ENCODE assay signal across 12 cellular contexts in the genomic region with DNA sequence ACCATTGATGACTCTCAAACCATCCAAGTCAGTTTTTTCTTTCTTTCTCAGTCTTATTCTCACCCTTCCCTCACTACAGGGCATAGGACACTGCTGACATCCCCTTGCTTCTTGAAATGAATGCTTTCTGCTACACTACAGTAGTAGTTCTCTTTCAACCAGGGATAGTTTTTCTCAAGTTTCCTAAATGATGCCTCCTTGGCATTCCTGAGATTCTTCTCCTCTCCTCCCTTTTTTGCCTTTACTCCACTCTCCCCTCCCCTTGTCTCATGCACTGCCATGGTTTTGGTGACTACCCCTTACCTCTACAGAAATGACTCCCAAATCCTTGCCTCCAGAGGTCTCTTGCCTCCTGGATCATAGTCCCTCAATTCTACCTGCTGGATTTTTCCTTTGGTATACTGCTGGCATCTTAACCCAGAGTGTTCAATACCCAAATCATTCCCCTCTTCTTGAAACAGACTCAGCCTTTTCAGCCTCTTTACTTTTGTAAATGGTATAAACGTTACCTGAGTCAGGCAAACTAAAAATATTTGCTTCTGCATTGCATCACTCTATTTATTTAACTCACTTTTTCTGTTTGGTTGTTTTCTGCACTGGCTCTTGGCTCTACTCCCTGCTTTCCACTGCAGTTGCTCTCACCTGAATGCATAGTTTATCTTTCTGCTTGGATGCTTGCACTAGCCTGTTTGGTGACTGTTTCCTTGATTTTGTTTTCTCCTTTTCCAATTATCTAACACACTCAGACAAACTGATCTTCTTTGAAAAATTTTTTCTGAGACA.
"Had no signal": no experiment of that assay in that cellular context is flagged by ENCODE, and none has a peak within 500 bp of the region (broad histone marks: within the 10 kb centered on the region; RNA-seq: fewer than 3 reads in every experiment).

No MANE protein-coding gene starts in this region.

- H3K4me2 ChIP-seq: smooth muscle cell had no signal

- H3K27ac ChIP-seq: foreskin keratinocyte, right atrium auricular region had no signal

- H3K27me3 ChIP-seq: foreskin keratinocyte, right atrium auricular region had no signal

- H3K4me1 ChIP-seq: foreskin keratinocyte, right atrium auricular region had no signal

- DNase-seq: activated CD4-positive, alpha-beta T cell treated with anti-CD3 and anti-CD28 coated beads for 1 hour; activated CD4-positive, alpha-beta T cell treated with anti-CD3 and anti-CD28 coated beads, Interleukin-2, amount 50 U/mL, for 48 hours; activated naive CD4-positive, alpha-beta T cell treated with anti-CD3 and anti-CD28 coated beads, Interleukin-2, amount 10 ng/mL, durations not matched to agents 7 days and 5 days; activated T-cell treated with anti-CD3 and anti-CD28 coated beads, Interleukin-2, amount 50 U/mL, for 24 hours; dermis blood vessel endothelial cell; effector memory CD8-positive, alpha-beta T cell; foreskin keratinocyte; left colon; natural killer cell; nucleus accumbens had no signal

- ATAC-seq: effector memory CD8-positive, alpha-beta T cell; foreskin keratinocyte; left colon; natural killer cell had no signal

- H3K4me3 ChIP-seq: right atrium auricular region, smooth muscle cell had no signal

- H3K36me3 ChIP-seq: right atrium auricular region had no signal
